16 cellular contexts compared by ENCODE assay signal in the genomic region with DNA sequence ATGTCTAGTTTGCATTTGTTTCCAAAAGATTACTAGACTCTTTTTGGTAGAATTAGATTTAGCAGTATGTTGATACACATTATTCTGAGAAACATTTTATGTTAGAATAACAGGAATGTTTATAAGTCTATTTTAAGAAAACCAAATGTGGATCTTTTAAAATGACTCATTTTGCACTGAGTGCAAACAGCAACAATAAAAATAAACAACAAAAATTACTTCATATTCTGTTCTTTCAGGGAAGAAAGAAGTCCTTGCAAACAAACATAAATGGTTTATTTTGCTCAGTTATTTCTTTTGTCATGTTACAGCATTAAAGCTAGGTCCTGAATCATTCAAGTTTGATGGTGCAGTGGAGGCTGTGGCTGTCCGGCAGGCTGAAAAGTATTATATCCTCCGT.
DNase-seq lines count a peak whose midpoint lies in the region; ATAC-seq, FAIRE-seq and TF ChIP-seq lines count a peak whose summit lies in the region.
"Had no signal": no experiment of that assay in that cellular context is flagged by ENCODE, and none has a peak within 500 bp of the region (broad histone marks: within the 10 kb centered on the region; RNA-seq: fewer than 3 reads in every experiment).

No MANE protein-coding gene starts in this region.

- no peaks in the 10 kb centered on the region for H3K27me3 ChIP-seq in adipocyte (replicated peaks; ENCODE audit: control insufficient read depth, insufficient read depth, low read length)
- no peaks in the 10 kb centered on the region for H3K27me3 ChIP-seq in HepG2 (ENCODE audit: control insufficient read depth in 1 of 2, insufficient read depth in 2 of 2, low read length in 2 of 2)
- H3K27me3 ChIP-seq: BLaER1 treated with 17β-estradiol and CSF1 and Interleukin-3, amounts not matched to agents 10 nM and 100 nM had no signal

- no peak for FAIRE-seq in HepG2 (lab: Jason Lieb, UNC)
- FAIRE-seq: GM12878, GM19239 had no signal

- peaks cover 36% of the 10 kb centered on the region for H3K4me1 Mint-ChIP-seq in HFFc6 (ENCODE audit: low read depth)

- CTCF ChIA-PET in HepG2 (lab: Yijun Ruan, JAX; ENCODE audit: low intra/inter-chr PET ratio, low total read pairs): no interaction called here

- H3K27ac ChIP-seq in HepG2 (ENCODE audit: extremely low read length, insufficient read depth, low read length): no peak overlapping the region
- H3K27ac ChIP-seq: BLaER1 treated with 17β-estradiol and CSF1 and Interleukin-3, amounts not matched to agents 10 nM and 100 nM; GM23248 had no signal

- peak overlapping the region; percentile 42 for H3K27ac Mint-ChIP-seq in HFFc6
- H3K27ac Mint-ChIP-seq: CD4-positive, alpha-beta T cell had no signal

- H3K9me3 Mint-ChIP-seq in HFFc6: no peaks in the 10 kb centered on the region
- H3K9me3 Mint-ChIP-seq: CD4-positive, alpha-beta T cell had no signal

- no TSS peak for BruUV-seq in HepG2 (replicated peaks; lab: Mats Ljungman, UMichigan)

- H3K9me3 ChIP-seq in adipocyte (ENCODE audit: control insufficient read depth, low read length): no peaks in the 10 kb centered on the region
- H3K9me3 ChIP-seq in HepG2 (ENCODE audit: low read length): no peaks in the 10 kb centered on the region
- H3K9me3 ChIP-seq: BLaER1 treated with 17β-estradiol and CSF1 and Interleukin-3, amounts not matched to agents 10 nM and 100 nM had no signal

- no peaks in the 10 kb centered on the region for H4K20me1 ChIP-seq in HepG2 (ENCODE audit: insufficient read depth, low read length)
- H4K20me1 ChIP-seq: BLaER1 treated with 17β-estradiol and CSF1 and Interleukin-3, amounts not matched to agents 10 nM and 100 nM had no signal

- H3K4me3 Mint-ChIP-seq in HFFc6: no peak overlapping the region
- H3K4me3 Mint-ChIP-seq: CD4-positive, alpha-beta T cell had no signal

- no peak overlapping the region for H3K9ac ChIP-seq in adipocyte (ENCODE audit: low read length)
- no peak overlapping the region for H3K9ac ChIP-seq in HepG2 (ENCODE audit: insufficient read depth, low read depth, low read length)
- H3K9ac ChIP-seq: BLaER1 treated with 17β-estradiol and CSF1 and Interleukin-3, amounts not matched to agents 10 nM and 100 nM; GM23248 had no signal

- no peak overlapping the region for H2AFZ ChIP-seq in HepG2 (ENCODE audit: low read length)
- H2AFZ ChIP-seq: GM23248 had no signal

- 98% methylated on average over 2 of the region's 2 CpGs for WGBS in HepG2 (ENCODE audit: low lambda C conversion rate)

- no peak for TF ChIP-seq EP300 in HepG2 (IDR thresholded peaks at IDR 0.05; ENCODE audit: low read depth in 2 of 2, low read length in 2 of 2)
- no peak for TF ChIP-seq EP300 in HepG2 (CRISPR knock-in tag; IDR thresholded peaks at IDR 0.05; ENCODE audit: borderline replicate concordance)

- H3K36me3 ChIP-seq in adipocyte (ENCODE audit: control insufficient read depth, insufficient read depth, low read length, severe bottlenecking) (peaks cover 24% of the 10 kb centered on the region), HepG2 (replicated peaks in 1 of 2; ENCODE audit: control insufficient read depth in 1 of 2, insufficient read depth in 2 of 2, low read length in 2 of 2) (no peaks in the 10 kb centered on the region)

- in situ Hi-C loops in HepG2 (cut with HindIII; ENCODE audit: extremely low pct_ligation_motif_present, low pct_unique_long_range_greater_than_20kb): no loop called here

- no peak for ATAC-seq in GM21576 (IDR thresholded peaks at IDR 0.05; ENCODE audit: unreplicated experiment)
- ATAC-seq in HepG2: no peak
- no peak for ATAC-seq in omental fat pad (ENCODE audit: low FRiP score)
- ATAC-seq: GM12878 had no signal

- no peak for TF ChIP-seq RAD21 in HepG2 (CRISPR knock-in tag; IDR thresholded peaks at IDR 0.05)

- H3K4me2 ChIP-seq in HepG2 (ENCODE audit: low read depth, low read length): no peak overlapping the region
- H3K4me2 ChIP-seq: BLaER1 treated with 17β-estradiol and CSF1 and Interleukin-3, amounts not matched to agents 10 nM and 100 nM had no signal

- H3K4me3 ChIP-seq in adipocyte (ENCODE audit: low read length) (no peak overlapping the region), HepG2 (replicated peaks in 1 of 3; ENCODE audit: insufficient read depth in 1 of 3, low read depth in 2 of 3, low read length in 3 of 3) (no peak overlapping the region)
- H3K4me3 ChIP-seq: BLaER1 treated with 17β-estradiol and CSF1 and Interleukin-3, amounts not matched to agents 10 nM and 100 nM; GM12878; GM23248 had no signal

- no peaks in the 10 kb centered on the region for H3K79me2 ChIP-seq in HepG2 (ENCODE audit: insufficient read depth, low read length)

- no peaks in the 10 kb centered on the region for H3K27me3 Mint-ChIP-seq in HFFc6 (ENCODE audit: insufficient read depth)
- H3K27me3 Mint-ChIP-seq: CD4-positive, alpha-beta T cell had no signal

- POLR2A ChIA-PET in HepG2 (lab: Yijun Ruan, JAX): no interaction called here

- peaks cover 3% of the 10 kb centered on the region for H3K4me1 ChIP-seq in adipocyte (ENCODE audit: control insufficient read depth, insufficient read depth, low read length)
- H3K4me1 ChIP-seq in HepG2 (ENCODE audit: insufficient read depth, low read length): no peaks in the 10 kb centered on the region
- H3K4me1 ChIP-seq: BLaER1 treated with 17β-estradiol and CSF1 and Interleukin-3, amounts not matched to agents 10 nM and 100 nM had no signal

- no peak for DNase-seq in HFFc6
- peak; percentile 59 for DNase-seq in adipocyte (ENCODE audit: low read depth)
- peak; percentile 43 for DNase-seq in fibroblast of peridontal ligament (ENCODE audit: extremely low read depth)
- peak; percentile 2 for DNase-seq in myocyte (ENCODE audit: low read depth)
- DNase-seq in foreskin melanocyte: no peak
- no peak for DNase-seq in HepG2 (ENCODE audit: low spot score)
- DNase-seq in omental fat pad (ENCODE audit: low spot score): no peak
- DNase-seq: ACHN; Calu3; CD4-positive, alpha-beta T cell; DMS 273 treated with DMSO at 0.1 percent for 48 hours; GM23248 had no signal

- no peak for TF ChIP-seq POLR2A in HepG2 (IDR thresholded peaks at IDR 0.05; ENCODE audit: insufficient read depth in 1 of 2, low read depth in 2 of 2, low read length in 2 of 2)

- TF ChIP-seq CTCF in HFFc6 (IDR thresholded peaks at IDR 0.05): no peak
- no peak for TF ChIP-seq CTCF in HepG2 (CRISPR knock-in tag; IDR thresholded peaks at IDR 0.05)
- no peak for TF ChIP-seq CTCF in omental fat pad (IDR thresholded peaks at IDR 0.05)

- intact Hi-C loops in HepG2 (cut with micrococcal nuclease; ENCODE audit: unreplicated experiment): no loop called here

- peaks cover 12% of the 10 kb centered on the region for H3K36me3 Mint-ChIP-seq in HFFc6 (ENCODE audit: low read depth)

TF ChIP-seq in HepG2, 621 proteins besides CTCF, POLR2A, EP300 and RAD21:
- no peak for TF ChIP-seq NFE2L2 (IDR thresholded peaks at IDR 0.05; ENCODE audit: low read length)
- no peak for TF ChIP-seq GTF3A (CRISPR knock-in tag; conservative IDR thresholded peaks at IDR 0.05)
- TF ChIP-seq ATAD3A (CRISPR knock-in tag; IDR thresholded peaks at IDR 0.05): no peak
- no peak for TF ChIP-seq ZNF678 (CRISPR knock-in tag; IDR thresholded peaks at IDR 0.05)
- no peak for TF ChIP-seq RFXANK (CRISPR knock-in tag; IDR thresholded peaks at IDR 0.05)
- no peak for TF ChIP-seq MLXIP (CRISPR knock-in tag; IDR thresholded peaks at IDR 0.05; ENCODE audit: borderline replicate concordance)
- TF ChIP-seq HOMEZ (CRISPR knock-in tag; IDR thresholded peaks at IDR 0.05; ENCODE audit: low read depth): no peak
- no peak for TF ChIP-seq SSRP1 (CRISPR knock-in tag; IDR thresholded peaks at IDR 0.05)

Comparison
In these comparisons a context has a peak if more than half of its experiments do, and no peak if none do; other contexts are left out.
1. DNase-seq: peak in adipocyte (single experiment), fibroblast of peridontal ligament (single experiment) and myocyte (single experiment); none in HFFc6 (single experiment), foreskin melanocyte (single experiment), HepG2 (single experiment) and omental fat pad (single experiment).